ENCODE assay signal across 17 cellular contexts in the genomic region with DNA sequence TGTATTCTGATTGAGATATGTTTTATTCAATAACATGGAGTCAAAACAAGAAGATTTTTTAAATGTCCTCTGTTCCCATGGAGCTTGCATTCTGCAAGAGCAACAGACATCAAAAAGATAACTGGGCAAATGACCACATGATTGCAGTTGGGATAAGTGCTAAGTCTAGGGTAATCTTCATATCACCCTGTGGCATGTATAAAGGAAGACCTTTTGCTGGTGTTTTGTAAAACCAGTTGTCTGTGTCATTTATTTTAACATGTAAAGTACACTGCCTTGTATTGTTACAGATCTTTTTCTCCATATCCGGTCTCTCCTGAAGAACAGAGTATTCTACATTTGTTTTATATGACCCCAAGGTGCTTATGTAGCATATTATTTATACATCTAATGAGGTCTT. TPM values are rescaled to one million over a fixed set of nuclear protein-coding genes. Genes with fewer than 3 reads are reported as not detected.
DNase-seq lines count a peak whose midpoint lies in the region; ATAC-seq and TF ChIP-seq lines count a peak whose summit lies in the region.
"Had no signal": no experiment of that assay in that cellular context is flagged by ENCODE, and none has a peak within 500 bp of the region (broad histone marks: within the 10 kb centered on the region; RNA-seq: fewer than 3 reads in every experiment).

No MANE protein-coding gene starts in this region.

- no peaks in the 10 kb centered on the region for H4K20me1 ChIP-seq in GM23248 (ENCODE audit: insufficient read depth)

- H3K36me3 ChIP-seq in GM23248 (ENCODE audit: low read depth) (no peaks in the 10 kb centered on the region), RWPE2 (ENCODE audit: low read depth) (peaks cover 25% of the 10 kb centered on the region), skeletal muscle satellite cell (ENCODE audit: insufficient read depth, low read length) (peaks cover 17% of the 10 kb centered on the region)

- in situ Hi-C loops in GM23248 (cut with MboI): no loop called here

- H3F3A ChIP-seq in GM23248 (ENCODE audit: insufficient read depth): peaks cover 25% of the 10 kb centered on the region

- DNase-seq in GM23248: no peak
- DNase-seq in RWPE2 (ENCODE audit: low spot score): no peak
- no peak for DNase-seq in foreskin keratinocyte
- no peak for DNase-seq in RKO (ENCODE audit: low spot score)
- DNase-seq in NCI-H748 treated with DMSO at 0.1 percent for 48 hours (lab: John Stamatoyannopoulos, UW): no peak
- DNase-seq: AML-193; Caco-2; CD4-positive, alpha-beta T cell; H7; MG63; NCI-H1092; NCI-H1436 treated with DMSO at 0.1 percent for 48 hours; NCI-H2029; NCI-H345; NCI-H524 treated with DMSO at 0.1 percent for 48 hours had no signal

- peaks cover 45% of the 10 kb centered on the region for H3K4me1 ChIP-seq in GM23248 (ENCODE audit: insufficient read depth)
- peaks cover 35% of the 10 kb centered on the region for H3K4me1 ChIP-seq in RWPE2 (ENCODE audit: insufficient read depth, poor library complexity, severe bottlenecking)
- H3K4me1 ChIP-seq in foreskin keratinocyte: peaks cover 44% of the 10 kb centered on the region
- peaks cover 43% of the 10 kb centered on the region for H3K4me1 ChIP-seq in skeletal muscle satellite cell (ENCODE audit: control insufficient read depth, insufficient read depth, low read length)

- WGBS in GM23248 (ENCODE audit: low coverage in 1 of 2, low lambda C conversion rate in 2 of 2, missing lambda C conversion rate in 2 of 2), 2 experiments: 96 to 98% methylated on average over 1 of the region's 1 CpG

- no peaks in the 10 kb centered on the region for H3K9me2 ChIP-seq in GM23248 (ENCODE audit: insufficient read depth)

- no peak overlapping the region for H2AFZ ChIP-seq in GM23248

- TF ChIP-seq CTCF in RWPE2 (IDR thresholded peaks at IDR 0.05; ENCODE audit: poor library complexity, severe bottlenecking) (no peak), foreskin keratinocyte (conservative IDR thresholded peaks at IDR 0.05) (no peak)

- H3K27ac ChIP-seq in GM23248: peak overlapping the region; percentile 78
- peak overlapping the region; percentile 60 for H3K27ac ChIP-seq in RWPE2 (ENCODE audit: poor library complexity, severe bottlenecking)
- H3K27ac ChIP-seq in foreskin keratinocyte: peak overlapping the region; percentile 90

- H3K79me2 ChIP-seq in GM23248 (ENCODE audit: insufficient read depth): no peaks in the 10 kb centered on the region

- H3K4me2 ChIP-seq in GM23248 (ENCODE audit: unreplicated experiment): no peak overlapping the region
- H3K4me2 ChIP-seq in skeletal muscle satellite cell (ENCODE audit: low read length): no peak overlapping the region

- ATAC-seq in RWPE2 (ENCODE audit: low read depth) (no peak), foreskin keratinocyte (no peak), HG03175 (IDR thresholded peaks at IDR 0.05; ENCODE audit: unreplicated experiment) (no peak)

- no peaks in the 10 kb centered on the region for H3K9me3 ChIP-seq in GM23248 (ENCODE audit: low read depth)
- H3K9me3 ChIP-seq in RWPE2 (ENCODE audit: severe bottlenecking): no peaks in the 10 kb centered on the region
- H3K9me3 ChIP-seq in skeletal muscle satellite cell (replicated peaks; ENCODE audit: low read length): no peaks in the 10 kb centered on the region
- H3K9me3 ChIP-seq: Caco-2 had no signal

- no peaks in the 10 kb centered on the region for H3K27me3 ChIP-seq in GM23248 (replicated peaks; ENCODE audit: insufficient read depth)
- H3K27me3 ChIP-seq in RWPE2 (ENCODE audit: insufficient read depth, poor library complexity, severe bottlenecking): no peaks in the 10 kb centered on the region
- H3K27me3 ChIP-seq in foreskin keratinocyte: no peaks in the 10 kb centered on the region
- no peaks in the 10 kb centered on the region for H3K27me3 ChIP-seq in skeletal muscle satellite cell (ENCODE audit: control insufficient read depth, insufficient read depth, low read length)
- H3K27me3 ChIP-seq: MG63 had no signal

- H3K4me3 ChIP-seq in GM23248 (no peak overlapping the region), RWPE2 (ENCODE audit: severe bottlenecking) (no peak overlapping the region), skeletal muscle satellite cell (ENCODE audit: low read length) (no peak overlapping the region)
- H3K4me3 ChIP-seq: MG63 had no signal

- H3K9ac ChIP-seq in GM23248 (no peak overlapping the region), skeletal muscle satellite cell (ENCODE audit: low read depth, low read length) (peak overlapping the region; percentile 28)

RNA-seq across cellular contexts. Expression of a gene that starts 44.0 kb away (rescaled TPM):
- total RNA-seq in GM23248 (2014; rRNA removed; shearing (Covaris generic)): 15.5 and 17.1 TPM in 2 replicates
- 11.1 and 14.0 TPM in 2 replicates for polyA plus RNA-seq in GM23248 (2016; fragmentation: Nextera tagmentation; extraction: Ambion mirVana)
- total RNA-seq in foreskin keratinocyte: 10.3 and 10.8 TPM in 2 replicates
- 6.3 and 7.6 TPM in 2 replicates for polyA plus RNA-seq in foreskin keratinocyte
- total RNA-seq in skeletal muscle satellite cell (2012; rRNA removed): 13.1 and 13.9 TPM in 2 replicates

RNA-seq across cellular contexts. Expression of a gene that starts 44.1 kb away (rescaled TPM):
- 53.4 and 58.5 TPM in 2 replicates for total RNA-seq in GM23248 (2014; rRNA removed; shearing (Covaris generic))
- polyA plus RNA-seq in GM23248 (2016; fragmentation: Nextera tagmentation; extraction: Ambion mirVana) (35.2 and 36.4 TPM in 2 replicates), foreskin keratinocyte (45.1 and 51.7 TPM in 2 replicates)
- total RNA-seq in foreskin keratinocyte: 77.0 and 77.9 TPM in 2 replicates
- 91.5 and 112 TPM in 2 replicates for total RNA-seq in skeletal muscle satellite cell (2012; rRNA removed)
